ENCODE assay signal across 8 cellular contexts in the genomic region with DNA sequence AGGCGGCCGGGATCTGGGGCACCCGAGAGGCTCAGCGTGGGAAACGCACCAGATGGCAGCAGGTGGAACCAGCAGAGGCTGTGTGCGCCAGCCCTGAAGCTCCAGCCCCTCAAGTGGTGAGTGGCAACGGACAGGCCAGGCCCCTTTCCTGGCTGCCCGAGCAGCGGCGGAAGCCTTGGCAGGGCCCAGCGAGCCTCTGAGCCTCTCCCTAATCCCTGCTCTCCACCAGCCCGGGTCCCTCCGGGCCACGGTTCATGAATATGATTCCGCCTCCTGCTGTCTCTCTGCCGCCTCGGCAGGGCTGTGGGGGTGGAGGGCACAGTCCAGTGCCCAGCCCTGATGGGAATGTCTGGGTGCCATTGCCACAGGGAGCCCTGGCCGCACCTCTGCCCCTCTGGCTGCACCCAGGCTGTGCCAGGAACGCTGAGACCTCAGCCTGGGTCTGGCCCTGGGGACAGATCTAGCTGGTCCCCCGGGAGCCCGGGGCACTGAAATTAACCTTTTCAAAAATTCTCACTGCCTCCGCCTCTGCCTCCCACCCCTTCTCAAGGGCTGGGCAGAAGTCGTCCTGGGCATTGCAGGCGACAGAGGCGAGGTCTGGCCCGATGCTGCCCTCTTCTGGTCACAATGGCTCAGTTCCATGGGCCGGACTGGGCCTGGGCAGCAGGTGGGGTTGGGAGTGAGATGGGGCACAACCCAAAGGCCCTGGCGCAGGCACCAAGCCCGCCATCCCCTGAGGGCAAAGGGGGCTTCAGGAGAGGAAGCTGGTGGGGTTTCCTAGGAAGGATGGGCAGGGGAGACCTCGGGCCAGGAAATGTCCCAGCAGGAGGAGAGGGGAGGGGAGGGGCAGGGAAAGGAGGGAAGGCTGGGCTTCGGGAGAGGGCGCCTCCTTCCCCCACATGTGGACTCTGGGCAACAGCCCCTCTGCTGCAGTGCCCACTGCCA. TPM values are rescaled to one million over a fixed set of nuclear protein-coding genes. Genes with fewer than 3 reads are reported as not detected.
A peak's percentile ranks its signal among the peaks of the same experiment; 100 is the strongest.
DNase-seq lines count a peak whose midpoint lies in the region; ATAC-seq lines count a peak whose summit lies in the region.

No MANE protein-coding gene starts in this region.

- H3K27me3 ChIP-seq in layer of hippocampus (ENCODE audit: control insufficient read depth, insufficient read depth, low read length), result no peaks in the 10 kb centered on the region

- DNase-seq in G401 (ENCODE audit: low spot score), result peak; percentile 91
- peak; percentile 79 for DNase-seq in NCI-H2196 (lab: John Stamatoyannopoulos, UW; ENCODE audit: unreplicated experiment)
- peak; percentile 45 for DNase-seq in activated CD4-positive, CD25-positive, alpha-beta regulatory T cell treated with anti-CD3 and anti-CD28 coated beads, Interleukin-2, amount 50 U/mL, for 16 hours (ENCODE audit: low read depth, low spot score)
- peak; percentile 90 for DNase-seq in cerebellar cortex (ENCODE audit: low spot score)
- peak; percentile 50 to 66 (median 60) for DNase-seq in stimulated activated CD4-positive, alpha-beta T cell treated with anti-CD3 and anti-CD28 coated beads, Interleukin-1b, Interleukin-23, amount 100 ng/mL, for 24 hours (ENCODE audit: low read depth in 4 of 4, low spot score in 1 of 4)

- ATAC-seq in HG02678 (IDR thresholded peaks at IDR 0.05; ENCODE audit: unreplicated experiment), result peak; percentile 83
- ATAC-seq in GM21390 (IDR thresholded peaks at IDR 0.05; ENCODE audit: unreplicated experiment), result no peak

- in situ Hi-C loops in G401 (cut with HindIII; ENCODE audit: low sequenced_read_pairs), result no loop called here

- peak overlapping the region; percentile 75 for H3K27ac ChIP-seq in layer of hippocampus (ENCODE audit: low read depth, low read length)

RNA-seq across cellular contexts. Expression of a gene that starts 20.3 kb away (rescaled TPM):
- 0.55 and 0.61 TPM in 2 replicates for total RNA-seq in G401 (2014; rRNA removed; shearing (Covaris generic))

RNA-seq across cellular contexts. Expression of a gene that starts 38.0 kb away (rescaled TPM):
- 9.0 and 13.7 TPM in 2 replicates for total RNA-seq in G401 (2014; rRNA removed; shearing (Covaris generic))

RNA-seq across cellular contexts. Expression of a gene that starts 43.8 kb away (rescaled TPM):
- total RNA-seq in G401 (2014; rRNA removed; shearing (Covaris generic)), result 49.1 and 50.3 TPM in 2 replicates
